8 cellular contexts compared by ENCODE assay signal in the genomic region with DNA sequence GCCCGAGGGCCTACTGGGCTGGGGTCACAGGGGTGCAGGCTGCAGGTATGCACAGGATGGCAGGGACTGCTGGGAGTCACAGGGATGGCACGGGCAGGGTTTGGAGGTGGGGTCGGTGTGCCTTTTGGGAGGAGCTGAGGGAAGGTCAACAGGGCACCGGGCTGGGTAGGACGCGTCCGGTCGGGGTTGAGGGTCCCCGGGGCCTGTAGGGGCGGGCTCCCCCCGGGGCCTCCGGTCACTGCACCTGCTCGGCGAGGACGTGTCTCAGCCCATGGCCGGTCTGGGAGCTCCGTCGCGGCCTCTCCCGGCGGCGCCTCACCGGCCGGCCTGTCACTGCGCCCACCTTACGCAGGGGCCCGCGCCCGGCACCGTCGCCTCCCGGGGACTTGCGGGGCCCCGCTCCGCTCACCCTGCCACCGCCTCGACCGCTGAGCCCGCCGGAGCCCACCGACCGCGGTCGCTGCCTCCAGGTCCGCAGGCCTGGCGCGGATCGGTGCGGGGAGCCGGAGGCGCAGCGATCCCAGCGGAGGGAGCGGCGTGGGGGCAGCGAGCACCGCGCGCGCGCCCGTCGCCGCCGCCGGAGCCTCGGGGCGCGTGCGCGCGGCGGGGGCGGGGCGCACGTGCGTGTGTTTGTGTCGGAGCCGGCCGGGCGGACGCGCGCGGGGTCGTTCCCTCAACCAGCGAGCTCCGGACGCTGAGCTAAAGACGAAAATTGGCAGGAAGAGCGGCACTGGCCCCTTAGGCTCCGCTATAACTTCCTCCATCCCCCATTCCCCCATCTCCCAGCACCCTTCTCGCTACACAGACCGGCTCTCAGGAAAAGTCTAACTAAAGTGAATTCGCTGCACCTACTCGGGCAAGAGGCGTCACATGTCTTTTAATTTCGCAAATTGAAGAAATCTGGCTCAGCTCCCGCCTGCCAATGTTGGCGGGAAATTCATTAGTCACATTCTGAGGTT. TPM values are rescaled to one million over a fixed set of nuclear protein-coding genes. Genes with fewer than 3 reads are reported as not detected.
DNase-seq lines count a peak whose midpoint lies in the region; ATAC-seq and TF ChIP-seq lines count a peak whose summit lies in the region.

Gene AMIGO1, minus strand, starts transcription at position 552 of the 959 bp plus-strand sequence. CDS start 815 bp downstream, outside the sequence.

- H3K27ac Mint-ChIP-seq in central memory CD8-positive, alpha-beta T cell (ENCODE audit: low read depth), result peak within 1 kb of the TSS; percentile 94

- no peaks in the 10 kb centered on the region for H3K36me3 ChIP-seq in MG63

- H3K4me3 ChIP-seq in AG04449 (ENCODE audit: low read depth, low read length), result peak within 1 kb of the TSS; percentile 67
- H3K4me3 ChIP-seq in MG63, result peak within 1 kb of the TSS; percentile 53

- POLR2A ChIA-PET in AG04449 (lab: Yijun Ruan, JAX), result interaction anchor here (1.5 kb wide), 1 partner anchor 9 kb away, joined by 7 read pairs; no protein-coding TSS in a partner anchor

- no peak for DNase-seq in AG04449 (ENCODE audit: low read depth, low spot score)
- DNase-seq in MG63, result peak; percentile 83
- peak; percentile 23 for DNase-seq in activated CD4-positive, CD25-positive, alpha-beta regulatory T cell treated with anti-CD3 and anti-CD28 coated beads, Interleukin-2, amount 50 U/mL, for 16 hours (ENCODE audit: low read depth, low spot score)
- DNase-seq in central memory CD8-positive, alpha-beta T cell (ENCODE audit: low spot score in 2 of 2), result peak in 1 of 2 donors; percentile 23
- DNase-seq in left kidney (ENCODE audit: low read depth, low spot score), result peak; percentile 87
- peak; percentile 75 for DNase-seq in stimulated activated CD4-positive, alpha-beta T cell treated with anti-CD3 and anti-CD28 coated beads, Interleukin-4, amount 100 ng/mL, for 1 hour

- peaks cover 11% of the 10 kb centered on the region for H3K36me3 Mint-ChIP-seq in central memory CD8-positive, alpha-beta T cell (ENCODE audit: insufficient read depth)

- peak within 1 kb of the TSS; percentile 93 for H3K4me3 Mint-ChIP-seq in central memory CD8-positive, alpha-beta T cell

- CTCF ChIA-PET in AG04449 (lab: Yijun Ruan, JAX), result interaction anchor here (0.9 to 43.1 kb wide), 4 partner anchors 11 to 110 kb away, joined by 3 to 2790 read pairs (median 330); partner anchors contain the start of genes ATXN7L2, CYB561D1 and GPR61

- no peaks in the 10 kb centered on the region for H3K9me3 Mint-ChIP-seq in central memory CD8-positive, alpha-beta T cell

- ATAC-seq in GM19023 (IDR thresholded peaks at IDR 0.05; ENCODE audit: unreplicated experiment) (peak; percentile 55), HG03469 (IDR thresholded peaks at IDR 0.05; ENCODE audit: unreplicated experiment) (no peak)
- peak; percentile 76 for ATAC-seq in central memory CD8-positive, alpha-beta T cell (replicated peaks; ENCODE audit: extremely low read depth, poor library complexity, severe bottlenecking)

- no peak for TF ChIP-seq CTCF in AG04449 (IDR thresholded peaks at IDR 0.05; ENCODE audit: insufficient read depth, low read length, missing control alignments)

- no peaks in the 10 kb centered on the region for H3K9me3 ChIP-seq in MG63

- peaks cover 16% of the 10 kb centered on the region for H3K27me3 ChIP-seq in MG63

- no peaks in the 10 kb centered on the region for H3K27me3 Mint-ChIP-seq in central memory CD8-positive, alpha-beta T cell

- H3K4me1 Mint-ChIP-seq in central memory CD8-positive, alpha-beta T cell, result peaks cover 58% of the 10 kb centered on the region

RNA-seq across cellular contexts. Expression of gene AMIGO1, which starts in this region (rescaled TPM):
- 0.20 and 1.3 TPM in 2 replicates for total RNA-seq in MG63 (2014; rRNA removed; shearing (Covaris generic); ENCODE audit: low replicate concordance)
